1 cellular context compared by ENCODE assay signal in genomic region chr20:47785900-47786762, GRCh38.
TF ChIP-seq lines count a peak whose summit lies in the region.

No MANE protein-coding gene starts in this region.

TF ChIP-seq in HepG2, 621 proteins besides CTCF, POLR2A, EP300 and RAD21 (continued from another document and continues in another):
- TF ChIP-seq HMGXB4 (CRISPR knock-in tag; IDR thresholded peaks at IDR 0.05; ENCODE audit: borderline replicate concordance in 1 of 2, low read depth in 1 of 2), result peak; percentile 60 to 82; a peak in 3 of 4 replicates
- 0 out of 2 replicates have a peak, but pooled peaks have one; percentile 86 for TF ChIP-seq ZNF251 (CRISPR knock-in tag; IDR thresholded peaks at IDR 0.05)
- peak; percentile 33 for TF ChIP-seq TBL1XR1 (IDR thresholded peaks at IDR 0.05; ENCODE audit: borderline replicate concordance, low read length, partially characterized antibody)
- TF ChIP-seq JUNB (CRISPR knock-in tag; IDR thresholded peaks at IDR 0.05; ENCODE audit: borderline replicate concordance), result no peak
- no peak for TF ChIP-seq ZNF770 (CRISPR knock-in tag; IDR thresholded peaks at IDR 0.05)
- TF ChIP-seq AGO1 (IDR thresholded peaks at IDR 0.05; ENCODE audit: low read depth, low read length, poor library complexity, severe bottlenecking), result peak; percentile 77
- 0 out of 2 replicates have a peak, but pooled peaks have one; percentile 37 for TF ChIP-seq EEA1 (CRISPR knock-in tag; IDR thresholded peaks at IDR 0.05; ENCODE audit: borderline replicate concordance)
- TF ChIP-seq, protein P1, sequence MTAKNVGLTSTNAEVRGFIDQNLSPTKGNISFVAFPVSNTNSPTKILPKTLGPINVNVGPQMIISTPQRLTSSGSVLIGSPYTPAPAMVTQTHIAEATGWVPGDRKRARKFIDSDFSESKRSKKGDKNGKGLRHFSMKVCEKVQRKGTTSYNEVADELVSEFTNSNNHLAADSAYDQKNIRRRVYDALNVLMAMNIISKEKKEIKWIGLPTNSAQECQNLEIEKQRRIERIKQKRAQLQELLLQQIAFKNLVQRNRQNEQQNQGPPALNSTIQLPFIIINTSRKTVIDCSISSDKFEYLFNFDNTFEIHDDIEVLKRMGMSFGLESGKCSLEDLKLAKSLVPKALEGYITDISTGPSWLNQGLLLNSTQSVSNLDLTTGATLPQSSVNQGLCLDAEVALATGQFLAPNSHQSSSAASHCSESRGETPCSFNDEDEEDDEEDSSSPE (CRISPR knock-in tag; IDR thresholded peaks at IDR 0.05), result peak; percentile 40; the same call in 1 of the 2 replicates
- TF ChIP-seq ZFX (CRISPR knock-in tag; IDR thresholded peaks at IDR 0.05; ENCODE audit: low read depth), result peak; percentile 43; the same call in 1 of the 2 replicates
- TF ChIP-seq HDAC6 (IDR thresholded peaks at IDR 0.05; ENCODE audit: low read depth, low read length), result 0 out of 2 replicates have a peak, but pooled peaks have one; percentile 38
- TF ChIP-seq ZBTB21 (CRISPR knock-in tag; IDR thresholded peaks at IDR 0.05), result no peak
- peak; percentile 54 for TF ChIP-seq ZNF883 (CRISPR knock-in tag; IDR thresholded peaks at IDR 0.05; ENCODE audit: not compliant biosample characterization)
- TF ChIP-seq PAF1 (CRISPR knock-in tag; IDR thresholded peaks at IDR 0.05), result no peak
- no peak for TF ChIP-seq HOXD1 (CRISPR knock-in tag; IDR thresholded peaks at IDR 0.05)
- TF ChIP-seq ZNF7 (CRISPR knock-in tag; IDR thresholded peaks at IDR 0.05), result no peak
- TF ChIP-seq KDM6A (CRISPR knock-in tag; IDR thresholded peaks at IDR 0.05; ENCODE audit: low read depth), result no peak
- peak; percentile 43 for TF ChIP-seq MED8 (CRISPR knock-in tag; IDR thresholded peaks at IDR 0.05; ENCODE audit: insufficient replicate concordance)
- no peak for TF ChIP-seq ZNF512 (CRISPR knock-in tag; IDR thresholded peaks at IDR 0.05)
- peak; percentile 69 for TF ChIP-seq ETV6 (CRISPR knock-in tag; conservative IDR thresholded peaks at IDR 0.05)
- peak; percentile 20; the same call in 1 of the 2 replicates for TF ChIP-seq ZNF292 (CRISPR knock-in tag; IDR thresholded peaks at IDR 0.05; ENCODE audit: borderline replicate concordance, low read depth)
- 0 out of 2 replicates have a peak, but pooled peaks have one; percentile 14 for TF ChIP-seq ZNF761 (CRISPR knock-in tag; conservative IDR thresholded peaks at IDR 0.05)
- TF ChIP-seq ZFP36L2 (CRISPR knock-in tag; IDR thresholded peaks at IDR 0.05), result no peak
- TF ChIP-seq HOXA3 (CRISPR knock-in tag; IDR thresholded peaks at IDR 0.05), result peak; percentile 38; the same call in 1 of the 2 replicates
- peak; percentile 75 for TF ChIP-seq IKZF4 (CRISPR knock-in tag; IDR thresholded peaks at IDR 0.05; ENCODE audit: borderline replicate concordance, low read depth, not compliant biosample characterization)
- peak; percentile 66; the same call in 1 of the 2 replicates for TF ChIP-seq MIXL1 (CRISPR knock-in tag; IDR thresholded peaks at IDR 0.05)
- TF ChIP-seq ZIK1 (CRISPR knock-in tag; IDR thresholded peaks at IDR 0.05; ENCODE audit: borderline replicate concordance, low read depth), result peak; percentile 76; the same call in 1 of the 2 replicates
- TF ChIP-seq, protein P2, sequence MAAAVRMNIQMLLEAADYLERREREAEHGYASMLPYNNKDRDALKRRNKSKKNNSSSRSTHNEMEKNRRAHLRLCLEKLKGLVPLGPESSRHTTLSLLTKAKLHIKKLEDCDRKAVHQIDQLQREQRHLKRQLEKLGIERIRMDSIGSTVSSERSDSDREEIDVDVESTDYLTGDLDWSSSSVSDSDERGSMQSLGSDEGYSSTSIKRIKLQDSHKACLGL (CRISPR knock-in tag; IDR thresholded peaks at IDR 0.05), result peak; percentile 57; the same call in 1 of the 2 replicates
- peak; percentile 44 for TF ChIP-seq ZNF547 (CRISPR knock-in tag; IDR thresholded peaks at IDR 0.05)
- no peak for TF ChIP-seq NR2F6 (IDR thresholded peaks at IDR 0.05)
- peak; percentile 59; the same call in 1 of the 2 replicates for TF ChIP-seq NR2F6 (CRISPR knock-in tag; IDR thresholded peaks at IDR 0.05)
- peak; percentile 70; the same call in 1 of the 2 replicates for TF ChIP-seq ZNF891 (CRISPR knock-in tag; IDR thresholded peaks at IDR 0.05)
- TF ChIP-seq DPF2 (CRISPR knock-in tag; IDR thresholded peaks at IDR 0.05; ENCODE audit: borderline replicate concordance, low read depth), result no peak
- TF ChIP-seq PHF21A (CRISPR knock-in tag; IDR thresholded peaks at IDR 0.05), result peak; percentile 63; the same call in 1 of the 2 replicates
- TF ChIP-seq ZBTB7A (CRISPR knock-in tag; IDR thresholded peaks at IDR 0.05), result peak; percentile 44; the same call in 1 of the 2 replicates
- no peak for TF ChIP-seq ZNF616 (CRISPR knock-in tag; IDR thresholded peaks at IDR 0.05; ENCODE audit: low read depth)
- TF ChIP-seq, protein P3, sequence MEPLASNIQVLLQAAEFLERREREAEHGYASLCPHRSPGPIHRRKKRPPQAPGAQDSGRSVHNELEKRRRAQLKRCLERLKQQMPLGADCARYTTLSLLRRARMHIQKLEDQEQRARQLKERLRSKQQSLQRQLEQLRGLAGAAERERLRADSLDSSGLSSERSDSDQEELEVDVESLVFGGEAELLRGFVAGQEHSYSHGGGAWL (CRISPR knock-in tag; IDR thresholded peaks at IDR 0.05), result peak; percentile 37
- TF ChIP-seq ZSCAN21 (CRISPR knock-in tag; IDR thresholded peaks at IDR 0.05; ENCODE audit: borderline replicate concordance), result 0 out of 2 replicates have a peak, but pooled peaks have one; percentile 31
- peak; percentile 90 for TF ChIP-seq ZBTB14 (CRISPR knock-in tag; IDR thresholded peaks at IDR 0.05)
- peak; percentile 8; the same call in 1 of the 2 replicates for TF ChIP-seq TAF1 (CRISPR knock-in tag; IDR thresholded peaks at IDR 0.05)
- TF ChIP-seq ZNF317 (CRISPR knock-in tag; IDR thresholded peaks at IDR 0.05), result 0 out of 2 replicates have a peak, but pooled peaks have one; percentile 18
- no peak for TF ChIP-seq ZNF850 (CRISPR knock-in tag; conservative IDR thresholded peaks at IDR 0.05)
- TF ChIP-seq ZNF253 (CRISPR knock-in tag; IDR thresholded peaks at IDR 0.05; ENCODE audit: borderline replicate concordance), result no peak
- 0 out of 2 replicates have a peak, but pooled peaks have one; percentile 20 for TF ChIP-seq PPARG (CRISPR knock-in tag; conservative IDR thresholded peaks at IDR 0.05)
- TF ChIP-seq ERF (CRISPR knock-in tag; IDR thresholded peaks at IDR 0.05), result 0 out of 2 replicates have a peak, but pooled peaks have one; percentile 19
- peak; percentile 56 for TF ChIP-seq ASH2L (IDR thresholded peaks at IDR 0.05; ENCODE audit: insufficient read length, low read depth, low read length)
- TF ChIP-seq KDM2A (CRISPR knock-in tag; IDR thresholded peaks at IDR 0.05; ENCODE audit: borderline replicate concordance, low read depth), result peak; percentile 65
- TF ChIP-seq ZNF12 (CRISPR knock-in tag; IDR thresholded peaks at IDR 0.05), result 0 out of 2 replicates have a peak, but pooled peaks have one; percentile 60
- 0 out of 2 replicates have a peak, but pooled peaks have one; percentile 21 for TF ChIP-seq ARNT2 (CRISPR knock-in tag; IDR thresholded peaks at IDR 0.05; ENCODE audit: low read depth)
- peak; percentile 53; the same call in 1 of the 2 replicates for TF ChIP-seq RBFOX2 (IDR thresholded peaks at IDR 0.05; ENCODE audit: low read depth, low read length)
- TF ChIP-seq BHLHE40 (IDR thresholded peaks at IDR 0.05; ENCODE audit: low read length), result 0 out of 2 replicates have a peak, but pooled peaks have one; percentile 5
- TF ChIP-seq ZFAT (CRISPR knock-in tag; conservative IDR thresholded peaks at IDR 0.05), result no peak
- TF ChIP-seq DNMT1 (CRISPR knock-in tag; IDR thresholded peaks at IDR 0.05), result 0 out of 2 replicates have a peak, but pooled peaks have one; percentile 60
- TF ChIP-seq ZKSCAN8 (CRISPR knock-in tag; IDR thresholded peaks at IDR 0.05; ENCODE audit: borderline replicate concordance), result 0 out of 2 replicates have a peak, but pooled peaks have one; percentile 59
- peak; percentile 27; the same call in 1 of the 2 replicates for TF ChIP-seq RXRA (CRISPR knock-in tag; IDR thresholded peaks at IDR 0.05)
- 0 out of 2 replicates have a peak, but pooled peaks have one; percentile 39 for TF ChIP-seq ZNF329 (CRISPR knock-in tag; IDR thresholded peaks at IDR 0.05; ENCODE audit: low read depth)
- TF ChIP-seq ZNF432 (CRISPR knock-in tag; IDR thresholded peaks at IDR 0.05; ENCODE audit: borderline replicate concordance), result no peak
- TF ChIP-seq ZNF33A (CRISPR knock-in tag; IDR thresholded peaks at IDR 0.05; ENCODE audit: borderline replicate concordance), result no peak
- no peak; the same call in 1 of the 2 replicates for TF ChIP-seq BRD4 (CRISPR knock-in tag; IDR thresholded peaks at IDR 0.05)
- peak; percentile 15; the same call in 1 of the 2 replicates for TF ChIP-seq ZMYM2 (CRISPR knock-in tag; IDR thresholded peaks at IDR 0.05)
- TF ChIP-seq, protein P4, sequence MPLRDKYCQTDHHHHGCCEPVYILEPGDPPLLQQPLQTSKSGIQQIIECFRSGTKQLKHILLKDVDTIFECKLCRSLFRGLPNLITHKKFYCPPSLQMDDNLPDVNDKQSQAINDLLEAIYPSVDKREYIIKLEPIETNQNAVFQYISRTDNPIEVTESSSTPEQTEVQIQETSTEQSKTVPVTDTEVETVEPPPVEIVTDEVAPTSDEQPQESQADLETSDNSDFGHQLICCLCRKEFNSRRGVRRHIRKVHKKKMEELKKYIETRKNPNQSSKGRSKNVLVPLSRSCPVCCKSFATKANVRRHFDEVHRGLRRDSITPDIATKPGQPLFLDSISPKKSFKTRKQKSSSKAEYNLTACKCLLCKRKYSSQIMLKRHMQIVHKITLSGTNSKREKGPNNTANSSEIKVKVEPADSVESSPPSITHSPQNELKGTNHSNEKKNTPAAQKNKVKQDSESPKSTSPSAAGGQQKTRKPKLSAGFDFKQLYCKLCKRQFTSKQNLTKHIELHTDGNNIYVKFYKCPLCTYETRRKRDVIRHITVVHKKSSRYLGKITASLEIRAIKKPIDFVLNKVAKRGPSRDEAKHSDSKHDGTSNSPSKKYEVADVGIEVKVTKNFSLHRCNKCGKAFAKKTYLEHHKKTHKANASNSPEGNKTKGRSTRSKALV (CRISPR knock-in tag; IDR thresholded peaks at IDR 0.05), result peak; percentile 99
- peak; percentile 37; the same call in 1 of the 2 replicates for TF ChIP-seq BCL6 (CRISPR knock-in tag; IDR thresholded peaks at IDR 0.05)
- TF ChIP-seq, protein P5, sequence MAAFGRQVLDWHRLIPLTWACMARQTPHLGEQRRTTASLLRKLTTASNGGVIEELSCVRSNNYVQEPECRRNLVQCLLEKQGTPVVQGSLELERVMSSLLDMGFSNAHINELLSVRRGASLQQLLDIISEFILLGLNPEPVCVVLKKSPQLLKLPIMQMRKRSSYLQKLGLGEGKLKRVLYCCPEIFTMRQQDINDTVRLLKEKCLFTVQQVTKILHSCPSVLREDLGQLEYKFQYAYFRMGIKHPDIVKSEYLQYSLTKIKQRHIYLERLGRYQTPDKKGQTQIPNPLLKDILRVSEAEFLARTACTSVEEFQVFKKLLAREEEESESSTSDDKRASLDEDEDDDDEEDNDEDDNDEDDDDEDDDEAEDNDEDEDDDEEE (CRISPR knock-in tag; IDR thresholded peaks at IDR 0.05), result no peak
- peak; percentile 55 for TF ChIP-seq RBM39 (IDR thresholded peaks at IDR 0.05; ENCODE audit: low read depth, low read length, poor library complexity, severe bottlenecking)
- TF ChIP-seq ZNF207 (IDR thresholded peaks at IDR 0.05; ENCODE audit: borderline replicate concordance), result no peak
- TF ChIP-seq PTBP1 (IDR thresholded peaks at IDR 0.05; ENCODE audit: low read depth, low read length, poor library complexity, severe bottlenecking), result no peak
- no peak for TF ChIP-seq SMARCE1 (IDR thresholded peaks at IDR 0.05; ENCODE audit: borderline replicate concordance)
